7 cellular contexts compared by ENCODE assay signal in genomic region chr21:42107881-42108553, GRCh38.
DNase-seq lines count a peak whose midpoint lies in the region; ATAC-seq lines count a peak whose summit lies in the region.

No MANE protein-coding gene starts in this region.

- DNase-seq in NCI-H1417 (lab: John Stamatoyannopoulos, UW) (peak; percentile 76 to 88 (median 86)), T-helper 9 cell (peak; percentile 45), astrocyte of the hippocampus (ENCODE audit: low read depth, low spot score) (peak; percentile 83), kidney glomerular epithelial cell (lab: John Stamatoyannopoulos, UW) (peak; percentile 26)
- DNase-seq in stimulated activated CD4-positive, alpha-beta T cell treated with anti-CD3 and anti-CD28 coated beads, TNF-alpha, amount 100 ng/mL, for 1 hour (ENCODE audit: low read depth in 3 of 3, low spot score in 1 of 3) = peak; percentile 31 to 55 (median 52)

- ATAC-seq in GM18502 (IDR thresholded peaks at IDR 0.05; ENCODE audit: poor library complexity, unreplicated experiment) = peak; percentile 74
- ATAC-seq in HG02759 (IDR thresholded peaks at IDR 0.05; ENCODE audit: unreplicated experiment) = peak; percentile 94

Comparison
In these comparisons a context has a peak if more than half of its experiments do, and no peak if none do; other contexts are left out.
1. Peak in every context shown above with its lines: DNase-seq and ATAC-seq.
2. DNase-seq: peak in every context shown above with its lines; median percentile 86 in NCI-H1417; 83 in astrocyte of the hippocampus; 52 in stimulated activated CD4-positive, alpha-beta T cell treated with anti-CD3 and anti-CD28 coated beads, TNF-alpha, amount 100 ng/mL, for 1 hour; 45 in T-helper 9 cell; 26 in kidney glomerular epithelial cell.